Comparison of ENCODE assay signal across 9 cellular contexts in the genomic region with DNA sequence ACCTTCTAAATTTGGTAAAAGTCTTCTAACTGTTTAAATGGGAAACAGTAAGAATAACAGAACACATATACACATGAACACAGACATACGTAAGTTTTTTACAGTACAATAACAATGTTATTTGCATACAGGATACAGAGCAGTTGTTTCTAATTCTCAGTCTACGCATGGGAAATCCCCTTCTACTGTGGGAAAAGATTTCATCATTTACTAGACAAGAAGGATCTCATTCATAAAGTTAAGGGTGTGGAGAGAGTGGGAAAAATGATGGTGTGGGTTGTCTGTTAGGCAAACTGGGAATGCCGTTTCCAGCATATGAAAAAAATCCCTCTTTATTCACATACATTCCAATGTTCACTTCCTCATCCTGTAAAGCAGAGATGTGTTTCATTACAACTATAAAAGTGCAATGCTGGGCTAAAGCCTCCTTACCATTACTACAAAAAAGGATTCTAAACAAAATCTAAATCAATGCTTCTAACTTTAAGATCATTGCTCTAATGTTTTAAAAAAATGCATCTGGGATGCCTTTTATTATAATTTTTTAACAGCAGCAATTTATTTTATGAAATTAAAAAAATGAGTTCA.
A peak's percentile ranks its signal among the peaks of the same experiment; 100 is the strongest.
DNase-seq lines count a peak whose midpoint lies in the region; ATAC-seq and TF ChIP-seq lines count a peak whose summit lies in the region.
"Had no signal": no experiment of that assay in that cellular context is flagged by ENCODE, and none has a peak within 500 bp of the region (broad histone marks: within the 10 kb centered on the region; RNA-seq: fewer than 3 reads in every experiment).

No MANE protein-coding gene starts in this region.

- H3K4me3 ChIP-seq in suprapubic skin: no peak overlapping the region
- no peak overlapping the region for H3K4me3 ChIP-seq in tibial artery

- H3K36me3 ChIP-seq in suprapubic skin (no peaks in the 10 kb centered on the region), tibial artery (no peaks in the 10 kb centered on the region)

- peak overlapping the region; percentile 0 to 27 (median 17) for H3K27ac Mint-ChIP-seq in IgD-negative memory B cell

- peaks cover 17% of the 10 kb centered on the region for H3K27me3 Mint-ChIP-seq in IgD-negative memory B cell

- H3K9me3 ChIP-seq in suprapubic skin (no peaks in the 10 kb centered on the region), tibial artery (no peaks in the 10 kb centered on the region)

- H3K4me1 ChIP-seq in suprapubic skin: peaks cover 18% of the 10 kb centered on the region
- peaks cover 0 to 3% (median 0%) of the 10 kb centered on the region in 4 donors for H3K4me1 ChIP-seq in tibial artery
- H3K4me1 ChIP-seq: parathyroid adenoma had no signal

- no peaks in the 10 kb centered on the region for H3K36me3 Mint-ChIP-seq in IgD-negative memory B cell

- TF ChIP-seq CTCF in suprapubic skin (IDR thresholded peaks at IDR 0.05) (no peak), tibial artery (IDR thresholded peaks at IDR 0.05) (no peak)

- ATAC-seq in GM18498 (IDR thresholded peaks at IDR 0.05; ENCODE audit: unreplicated experiment) (peak; percentile 96), GM21619 (IDR thresholded peaks at IDR 0.05; ENCODE audit: unreplicated experiment) (peak; percentile 96), left ventricle myocardium superior (peak; percentile 62)

- intact Hi-C loops in left ventricle myocardium superior (cut with micrococcal nuclease) (loop anchor here (5.0 kb wide), 1 partner anchor 1033 kb away; no protein-coding TSS in a partner anchor), tibial artery (cut with DNase I; ENCODE audit: low total_unique reads) (no loop called here)

- peaks cover 0 to 3% (median 0%) of the 10 kb centered on the region in 3 donors for H3K9me3 Mint-ChIP-seq in IgD-negative memory B cell

- H3K4me1 Mint-ChIP-seq in IgD-negative memory B cell: peaks cover 7 to 14% (median 12%) of the 10 kb centered on the region in 3 donors

- peak overlapping the region in 2 of 4 donors; percentile 5 to 47 for H3K4me3 Mint-ChIP-seq in IgD-negative memory B cell

- WGBS in suprapubic skin: 3% methylated on average over 3 of the region's 3 CpGs

- TF ChIP-seq EP300 in suprapubic skin (IDR thresholded peaks at IDR 0.05): no peak

- peaks cover 3% of the 10 kb centered on the region for H3K27me3 ChIP-seq in suprapubic skin
- H3K27me3 ChIP-seq in tibial artery: no peaks in the 10 kb centered on the region

- TF ChIP-seq POLR2A in suprapubic skin (IDR thresholded peaks at IDR 0.05) (no peak), erythroblast (IDR thresholded peaks at IDR 0.05; ENCODE audit: low read length) (no peak)

- H3K27ac ChIP-seq in suprapubic skin (no peak overlapping the region), tibial artery (no peak overlapping the region)
- H3K27ac ChIP-seq: parathyroid adenoma had no signal

- DNase-seq in left ventricle myocardium superior (no peak), suprapubic skin (ENCODE audit: low spot score in 2 of 2) (no peak), hippocampal formation (lab: John Stamatoyannopoulos, UW) (no peak), erythroblast (lab: John Stamatoyannopoulos, UW) (no peak), tibial artery (no peak)
